ENCODE assay signal across 17 cellular contexts in genomic region chr20:59144179-59144830, GRCh38. TPM values are rescaled to one million over a fixed set of nuclear protein-coding genes. Genes with fewer than 3 reads are reported as not detected.
A peak's percentile ranks its signal among the peaks of the same experiment; 100 is the strongest.
DNase-seq lines count a peak whose midpoint lies in the region; ATAC-seq and TF ChIP-seq lines count a peak whose summit lies in the region.
"Had no signal": no experiment of that assay in that cellular context is flagged by ENCODE, and none has a peak within 500 bp of the region (broad histone marks: within the 10 kb centered on the region; RNA-seq: fewer than 3 reads in every experiment).

No MANE protein-coding gene starts in this region.

- no peak overlapping the region for H4K91ac ChIP-seq in trophoblast cell (ENCODE audit: low read depth, low read length)

- POLR2A ChIA-PET in PC-3 (lab: Charles Lee; ENCODE audit: unreplicated experiment) = no interaction called here

- no peaks in the 10 kb centered on the region for H3K27me3 Mint-ChIP-seq in activated T-cell treated with anti-CD3 and anti-CD28 coated beads, Interleukin-2, amount 50 U/mL, for 24 hours
- H3K27me3 Mint-ChIP-seq in memory B cell = no peaks in the 10 kb centered on the region
- peaks cover 8% of the 10 kb centered on the region for H3K27me3 Mint-ChIP-seq in glutamatergic neuron (ENCODE audit: unreplicated experiment)
- H3K27me3 Mint-ChIP-seq: stimulated activated naive B cell treated with anti-CD40 and anti-IgM and Interleukin-4, amounts not matched to agents 10 μg/mL and 1 μg/mL and 100 μg/mL, for 72 hours had no signal

- H3K18ac ChIP-seq in trophoblast cell (ENCODE audit: low read length) = no peak overlapping the region

- no peak overlapping the region for H3K4ac ChIP-seq in trophoblast cell (ENCODE audit: low read depth, low read length)

- CTCF ChIA-PET in PC-3 (lab: Charles Lee) = no interaction called here

- no peak overlapping the region for H3K14ac ChIP-seq in trophoblast cell (ENCODE audit: low read length)

- ATAC-seq in memory B cell (ENCODE audit: low read depth) (no peak), PC-3 (no peak)

- peaks cover 20% of the 10 kb centered on the region for H3K36me3 Mint-ChIP-seq in activated T-cell treated with anti-CD3 and anti-CD28 coated beads, Interleukin-2, amount 50 U/mL, for 24 hours (ENCODE audit: low read depth)
- H3K36me3 Mint-ChIP-seq in memory B cell (no peaks in the 10 kb centered on the region), glutamatergic neuron (ENCODE audit: unreplicated experiment) (peaks cover 17% of the 10 kb centered on the region)

- peaks cover 3% of the 10 kb centered on the region for H3K9me3 ChIP-seq in trophoblast cell (ENCODE audit: insufficient read depth, low read depth, low read length)
- H3K9me3 ChIP-seq in PC-3 (ENCODE audit: low read length) = no peaks in the 10 kb centered on the region
- H3K9me3 ChIP-seq: ovary had no signal

- H3K36me3 ChIP-seq in trophoblast cell (ENCODE audit: control insufficient read depth in 1 of 2, insufficient read depth in 2 of 2, low read length in 2 of 2) = no peaks in the 10 kb centered on the region
- H3K36me3 ChIP-seq in PC-3 (ENCODE audit: low read depth, low read length) = no peaks in the 10 kb centered on the region
- H3K36me3 ChIP-seq: ovary, WERI-Rb-1 had no signal

- TF ChIP-seq CTCF in glutamatergic neuron (IDR thresholded peaks at IDR 0.05; ENCODE audit: partially characterized antibody, unreplicated experiment) = no peak
- TF ChIP-seq CTCF in PC-3 (conservative IDR thresholded peaks at IDR 0.05; ENCODE audit: low read depth, low read length) = no peak

- no peak overlapping the region for H2BK5ac ChIP-seq in trophoblast cell (ENCODE audit: low read depth, low read length, poor library complexity)

- H4K8ac ChIP-seq in trophoblast cell (ENCODE audit: low read depth, low read length) = no peak overlapping the region

- H3K4me3 ChIP-seq in trophoblast cell (ENCODE audit: low read depth, low read length) = no peak overlapping the region
- H3K4me3 ChIP-seq in PC-3 (ENCODE audit: low read length) = no peak overlapping the region
- H3K4me3 ChIP-seq: dorsolateral prefrontal cortex, ovary had no signal

- H3K23ac ChIP-seq in trophoblast cell (ENCODE audit: low read length) = no peak overlapping the region

- no peaks in the 10 kb centered on the region for H3K9me2 ChIP-seq in PC-3 (replicated peaks; ENCODE audit: low read length)

- H2AFZ ChIP-seq in trophoblast cell (ENCODE audit: insufficient read depth, low read length, poor library complexity) (no peak overlapping the region), PC-3 (ENCODE audit: low read length) (no peak overlapping the region)

- peaks cover 67% of the 10 kb centered on the region for H3K4me1 Mint-ChIP-seq in activated T-cell treated with anti-CD3 and anti-CD28 coated beads, Interleukin-2, amount 50 U/mL, for 24 hours (ENCODE audit: low read depth)
- H3K4me1 Mint-ChIP-seq in memory B cell = peaks cover 34% of the 10 kb centered on the region
- H3K4me1 Mint-ChIP-seq in glutamatergic neuron (ENCODE audit: low read depth, unreplicated experiment) = peaks cover 7% of the 10 kb centered on the region

- DNase-seq in stimulated activated naive CD4-positive, alpha-beta T cell treated with Interleukin-2 at 50 U/mL for 16 hours (lab: John Stamatoyannopoulos, UW) = peak; percentile 50
- no peak for DNase-seq in stimulated activated naive CD4-positive, alpha-beta T cell (lab: John Stamatoyannopoulos, UW)
- DNase-seq in activated T-cell treated with anti-CD3 and anti-CD28 coated beads, Interleukin-2, amount 50 U/mL, for 24 hours = peak; percentile 68
- DNase-seq in memory B cell (ENCODE audit: low spot score in 2 of 2) = no peak
- DNase-seq in glutamatergic neuron = no peak
- DNase-seq in trophoblast cell = no peak
- DNase-seq in pons (ENCODE audit: low spot score) = no peak
- no peak for DNase-seq in PC-3
- DNase-seq: dorsolateral prefrontal cortex; mammary epithelial cell; NCI-H510A treated with DMSO at 0.1 percent for 48 hours; ovary; SIG-M5; stimulated activated naive B cell treated with anti-CD40 and anti-IgM and Interleukin-4, amounts not matched to agents 10 μg/mL and 1 μg/mL and 100 μg/mL, for 72 hours; WERI-Rb-1 had no signal

- no peak overlapping the region for H3K4me2 ChIP-seq in trophoblast cell (ENCODE audit: low read length)
- H3K4me2 ChIP-seq in PC-3 (ENCODE audit: low read length) = no peak overlapping the region
- H3K4me2 ChIP-seq: KMS-11 had no signal

- H3K4me1 ChIP-seq in trophoblast cell (ENCODE audit: control insufficient read depth in 1 of 2, insufficient read depth in 2 of 2, low read length in 2 of 2) = no peaks in the 10 kb centered on the region
- no peaks in the 10 kb centered on the region for H3K4me1 ChIP-seq in PC-3 (ENCODE audit: insufficient read depth, low read length)

- no peaks in the 10 kb centered on the region for H4K20me1 ChIP-seq in PC-3 (ENCODE audit: low read length)

- WGBS in trophoblast cell (ENCODE audit: extremely low coverage, insufficient coverage, insufficient read length) = no CpG with 5 or more reads among the region's 9 CpGs

- no peaks in the 10 kb centered on the region for H3K79me1 ChIP-seq in trophoblast cell (ENCODE audit: low read length)

- H3K27me3 ChIP-seq in trophoblast cell (ENCODE audit: insufficient read depth, low read length) (no peaks in the 10 kb centered on the region), PC-3 (ENCODE audit: low read length) (peaks cover 66% of the 10 kb centered on the region)
- H3K27me3 ChIP-seq: dorsolateral prefrontal cortex, ovary had no signal

- intact Hi-C loops in PC-3 (cut with micrococcal nuclease) = no loop called here

- H3F3A ChIP-seq in PC-3 (ENCODE audit: low read length, unreplicated experiment) = no peaks in the 10 kb centered on the region

- no peak overlapping the region for H3K9ac ChIP-seq in trophoblast cell (ENCODE audit: low read length)
- no peak overlapping the region for H3K9ac ChIP-seq in PC-3 (ENCODE audit: low read length)
- H3K9ac ChIP-seq: KMS-11 had no signal

- H3K79me2 ChIP-seq in trophoblast cell (ENCODE audit: control insufficient read depth, insufficient read depth, low read length, poor library complexity) (no peaks in the 10 kb centered on the region), PC-3 (ENCODE audit: low read length) (no peaks in the 10 kb centered on the region)

- H2BK120ac ChIP-seq in trophoblast cell (ENCODE audit: insufficient read depth, low read length, poor library complexity) = no peak overlapping the region

- no TSS peak for BruUV-seq in PC-3 (replicated peaks; lab: Mats Ljungman, UMichigan)

- peak overlapping the region; percentile 90 for H3K27ac Mint-ChIP-seq in activated T-cell treated with anti-CD3 and anti-CD28 coated beads, Interleukin-2, amount 50 U/mL, for 24 hours
- H3K27ac Mint-ChIP-seq in memory B cell = peak overlapping the region; percentile 68
- H3K27ac Mint-ChIP-seq in glutamatergic neuron (ENCODE audit: unreplicated experiment) = no peak overlapping the region
- H3K27ac Mint-ChIP-seq: stimulated activated naive B cell treated with anti-CD40 and anti-IgM and Interleukin-4, amounts not matched to agents 10 μg/mL and 1 μg/mL and 100 μg/mL, for 72 hours had no signal

- no peak overlapping the region for H3K27ac ChIP-seq in trophoblast cell (ENCODE audit: low read depth, low read length)
- no peak overlapping the region for H3K27ac ChIP-seq in PC-3 (ENCODE audit: low read length)
- H3K27ac ChIP-seq: dorsolateral prefrontal cortex, KMS-11, ovary had no signal

- no peaks in the 10 kb centered on the region for H3K9me3 Mint-ChIP-seq in activated T-cell treated with anti-CD3 and anti-CD28 coated beads, Interleukin-2, amount 50 U/mL, for 24 hours
- H3K9me3 Mint-ChIP-seq in memory B cell (no peaks in the 10 kb centered on the region), glutamatergic neuron (ENCODE audit: unreplicated experiment) (peaks cover 2% of the 10 kb centered on the region)

- H2BK12ac ChIP-seq in trophoblast cell (ENCODE audit: low read length) = no peak overlapping the region

- no peak overlapping the region for H2AK5ac ChIP-seq in trophoblast cell (ENCODE audit: low read length)

- peak overlapping the region; percentile 81 for H3K4me3 Mint-ChIP-seq in activated T-cell treated with anti-CD3 and anti-CD28 coated beads, Interleukin-2, amount 50 U/mL, for 24 hours
- no peak overlapping the region for H3K4me3 Mint-ChIP-seq in memory B cell
- H3K4me3 Mint-ChIP-seq in glutamatergic neuron (ENCODE audit: unreplicated experiment) = no peak overlapping the region
- H3K4me3 Mint-ChIP-seq: stimulated activated naive B cell treated with anti-CD40 and anti-IgM and Interleukin-4, amounts not matched to agents 10 μg/mL and 1 μg/mL and 100 μg/mL, for 72 hours had no signal

- H4K12ac ChIP-seq in trophoblast cell (ENCODE audit: low read depth, low read length) = no peak overlapping the region

RNA-seq across cellular contexts. Expression of gene ZNF831, which starts 19.3 kb away (rescaled TPM):
- total RNA-seq in glutamatergic neuron (ENCODE audit: unreplicated experiment) (not detected), PC-3 (2014; rRNA removed) (not detected in 2 replicates)
- not detected in 2 replicates for polyA plus RNA-seq in trophoblast cell (2013)
- total RNA-seq: astrocyte, mammary epithelial cell had no signal
- polyA plus RNA-seq: mammary epithelial cell had no signal

Comparison
In these comparisons a context has a peak if more than half of its experiments do, and no peak if none do; other contexts are left out.
1. DNase-seq: peak in stimulated activated naive CD4-positive, alpha-beta T cell treated with Interleukin-2 at 50 U/mL for 16 hours (single experiment) and activated T-cell treated with anti-CD3 and anti-CD28 coated beads, Interleukin-2, amount 50 U/mL, for 24 hours (single experiment); none in stimulated activated naive CD4-positive, alpha-beta T cell (0 of 6), memory B cell (0 of 2), glutamatergic neuron (single experiment), trophoblast cell (0 of 2), pons (single experiment) and PC-3 (single experiment).